ENCODE assay signal across 8 cellular contexts in genomic region chr22:36065462-36065774, GRCh38. TPM values are rescaled to one million over a fixed set of nuclear protein-coding genes. Genes with fewer than 3 reads are reported as not detected.
DNase-seq lines count a peak whose midpoint lies in the region; ATAC-seq, FAIRE-seq and TF ChIP-seq lines count a peak whose summit lies in the region.

No MANE protein-coding gene starts in this region.

- H3K36me3 Mint-ChIP-seq in T-cell, result no peaks in the 10 kb centered on the region

- H3K4me3 ChIP-seq in DND-41 (ENCODE audit: low read depth in 1 of 2, low read length in 2 of 2), result no peak overlapping the region
- H3K4me3 ChIP-seq in fibroblast of mammary gland (ENCODE audit: control insufficient read depth, low read depth, low read length), result peak overlapping the region; percentile 61
- peak overlapping the region; percentile 14 to 54 (median 38) for H3K4me3 ChIP-seq in pancreas

- POLR2A ChIA-PET in T-cell (lab: Charles Lee), result no interaction called here

- H3K4me3 Mint-ChIP-seq in T-cell, result peak overlapping the region; percentile 74 to 79 (median 78)

- H3K27ac ChIP-seq in DND-41 (ENCODE audit: low read length) (no peak overlapping the region), pancreas (peak overlapping the region; percentile 62 to 86 (median 76))

- peak overlapping the region; percentile 67 for H3K4me2 ChIP-seq in DND-41 (ENCODE audit: insufficient read depth, low read length)

- intact Hi-C loops in pancreas (cut with DNase I), result loop anchor here in 1 of 3 donors (5.0 kb wide), 2 partner anchors 57 to 133 kb away; no protein-coding TSS in a partner anchor

- peaks cover 10% of the 10 kb centered on the region for H3K4me1 ChIP-seq in DND-41 (ENCODE audit: insufficient read depth, low read length)
- H3K4me1 ChIP-seq in pancreas, result peaks cover 0 to 7% (median 0%) of the 10 kb centered on the region in 3 donors

- H3K9me3 Mint-ChIP-seq in T-cell, result no peaks in the 10 kb centered on the region

- no peak overlapping the region; the same call in 1 of the 2 replicates for H2AFZ ChIP-seq in DND-41 (ENCODE audit: low read depth, low read length)

- H3K36me3 ChIP-seq in DND-41 (ENCODE audit: insufficient read depth, low read length) (no peaks in the 10 kb centered on the region), pancreas (no peaks in the 10 kb centered on the region)

- H3K27me3 ChIP-seq in DND-41 (ENCODE audit: insufficient read depth, low read length, poor library complexity), result no peaks in the 10 kb centered on the region
- no peaks in the 10 kb centered on the region for H3K27me3 ChIP-seq in pancreas

- ATAC-seq in DND-41 (ENCODE audit: insufficient read depth, low read depth), result no peak; the same call in 2 of the 3 replicates
- peak in 1 of 4 experiments; percentile 21 for ATAC-seq in T-cell (replicated peaks in 1 of 4)
- peak; percentile 19 to 51 (median 40) for ATAC-seq in pancreas
- no peak for ATAC-seq in activated CD4-positive, CD25-positive, alpha-beta regulatory T cell treated with anti-CD3 and anti-CD28 coated beads, Interleukin-2, amount 50 U/mL, for 24 hours
- no peak for ATAC-seq in esophagus mucosa

- 3 to 7% methylated on average over 5 of the region's 5 CpGs for WGBS in pancreas, 2 donors

- no peaks in the 10 kb centered on the region for H4K20me1 ChIP-seq in DND-41 (ENCODE audit: insufficient read depth, low read length)

- H3K9ac ChIP-seq in DND-41 (ENCODE audit: low read depth, low read length), result no peak overlapping the region

- DNase-seq in DND-41, result no peak
- no peak for DNase-seq in T-cell
- no peak for DNase-seq in fibroblast of mammary gland (ENCODE audit: low read depth)
- no peak for DNase-seq in pancreas
- DNase-seq in RPMI8226, result no peak
- no peak for DNase-seq in NCI-H446 treated with DMSO at 0.1 percent for 48 hours (lab: John Stamatoyannopoulos, UW)

- CTCF ChIA-PET in T-cell (lab: Charles Lee), result interaction anchor here (0.6 to 1.7 kb wide), 17 partner anchors 8 to 740 kb away, joined by 3 to 8 read pairs (median 3); partner anchors contain the start of gene RBFOX2 (in 1 of the 2)

- H3K27me3 Mint-ChIP-seq in T-cell, result peaks cover 0 to 3% of the 10 kb centered on the region in 2 donors

- H3K4me1 Mint-ChIP-seq in T-cell, result peaks cover 9 to 12% (median 11%) of the 10 kb centered on the region in 3 donors

- no peak for FAIRE-seq in pancreas (lab: Jason Lieb, UNC)

- no peak overlapping the region for H3K27ac Mint-ChIP-seq in T-cell

- no peak for TF ChIP-seq CTCF in DND-41 (IDR thresholded peaks at IDR 0.05; ENCODE audit: borderline replicate concordance, extremely low read depth, low read length, poor library complexity, severe bottlenecking)
- no peak for TF ChIP-seq CTCF in fibroblast of mammary gland (conservative IDR thresholded peaks at IDR 0.05; ENCODE audit: control insufficient read depth, insufficient read depth, low read depth, low read length)
- TF ChIP-seq CTCF in pancreas (IDR thresholded peaks at IDR 0.05), result no peak

- H3K9me3 ChIP-seq in DND-41 (ENCODE audit: insufficient read depth, low read length, severe bottlenecking), result no peaks in the 10 kb centered on the region
- no peaks in the 10 kb centered on the region for H3K9me3 ChIP-seq in pancreas

- H3K79me2 ChIP-seq in DND-41 (ENCODE audit: insufficient read depth, low read length), result no peaks in the 10 kb centered on the region

RNA-seq across cellular contexts. Expression of gene RBFOX2, which starts 36.8 kb away (rescaled TPM):
- total RNA-seq in T-cell (1 to 10 TPM in 3 of 5 donors, under 1 TPM in 2; 0.73 to 1.5 (median 1.4) TPM), pancreas (10 to 100 TPM; 16.3 to 33.7 (median 18.5) TPM), esophagus mucosa (42.9 TPM)
- polyA plus RNA-seq in pancreas, result 10 to 100 TPM; 12.9 to 13.7 TPM

Comparison
In these comparisons a context has a peak if more than half of its experiments do, and no peak if none do; other contexts are left out.
1. ATAC-seq: peak in pancreas (4 of 4); none in DND-41 (single experiment), activated CD4-positive, CD25-positive, alpha-beta regulatory T cell treated with anti-CD3 and anti-CD28 coated beads, Interleukin-2, amount 50 U/mL, for 24 hours (0 of 2) and esophagus mucosa (single experiment).
2. H3K4me3 ChIP-seq: peak in fibroblast of mammary gland (single experiment) and pancreas (4 of 4); none in DND-41 (0 of 2).
3. RNA of gene RBFOX2, which starts 36.8 kb away (total RNA-seq): 42.9 TPM in esophagus mucosa (single experiment) and 16.3 to 33.7 TPM in pancreas; 0.73 to 1.5 TPM in T-cell; every median in the first group is over 4 times any median in the second.